Comparison of ENCODE assay signal across 8 cellular contexts in genomic region chr9:123267481-123268239, GRCh38. TPM values are rescaled to one million over a fixed set of nuclear protein-coding genes. Genes with fewer than 3 reads are reported as not detected.
A peak's percentile ranks its signal among the peaks of the same experiment; 100 is the strongest.
DNase-seq lines count a peak whose midpoint lies in the region; ATAC-seq and TF ChIP-seq lines count a peak whose summit lies in the region.

No MANE protein-coding gene starts in this region.

- H3K9me3 ChIP-seq in cardiac muscle cell (ENCODE audit: low read depth) (no peaks in the 10 kb centered on the region), OCI-LY1 (ENCODE audit: low read length) (no peaks in the 10 kb centered on the region), body of pancreas (no peaks in the 10 kb centered on the region), right lobe of liver (no peaks in the 10 kb centered on the region), testis (no peaks in the 10 kb centered on the region)

- peak in 1 of 2 donors; percentile 30 for DNase-seq in cardiac muscle cell (ENCODE audit: low read depth in 1 of 2, low spot score in 1 of 2)
- no peak for DNase-seq in Right ventricle myocardium superior
- DNase-seq in body of pancreas: peak; percentile 15 to 27 (median 26)
- peak; percentile 23 to 69 (median 54) for DNase-seq in right lobe of liver
- no peak for DNase-seq in testis
- DNase-seq in SK-N-DZ (ENCODE audit: low spot score): no peak

- WGBS in body of pancreas, 2 donors: 1 to 3% methylated on average over 42 to 43 of the region's 43 CpGs
- WGBS in right lobe of liver (ENCODE audit: insufficient coverage, low coverage, low lambda C conversion rate, missing lambda C conversion rate): 6% methylated on average over 25 of the region's 43 CpGs
- WGBS in testis, 2 donors: 3 to 7% methylated on average over 29 to 42 of the region's 43 CpGs

- no peaks in the 10 kb centered on the region for H3K36me3 ChIP-seq in cardiac muscle cell
- peaks cover 1% of the 10 kb centered on the region; the same call in 1 of the 2 replicates for H3K36me3 ChIP-seq in OCI-LY1 (ENCODE audit: insufficient read depth, low read length)
- no peaks in the 10 kb centered on the region for H3K36me3 ChIP-seq in body of pancreas (replicated peaks in 1 of 2; ENCODE audit: insufficient read depth in 1 of 2, low read depth in 2 of 2)
- no peaks in the 10 kb centered on the region for H3K36me3 ChIP-seq in right lobe of liver
- no peaks in the 10 kb centered on the region for H3K36me3 ChIP-seq in testis (ENCODE audit: low read depth, missing control alignments)

- H3F3A ChIP-seq in OCI-LY1 (ENCODE audit: insufficient read depth, low read length): no peaks in the 10 kb centered on the region

- H2AFZ ChIP-seq in OCI-LY1 (ENCODE audit: low read length): no peak overlapping the region

- TF ChIP-seq CTCF in cardiac muscle cell (IDR thresholded peaks at IDR 0.05; ENCODE audit: low read depth, low read length) (no peak), OCI-LY1 (IDR thresholded peaks at IDR 0.05; ENCODE audit: low read length) (no peak), body of pancreas (IDR thresholded peaks at IDR 0.05) (no peak), right lobe of liver (IDR thresholded peaks at IDR 0.05) (no peak), testis (IDR thresholded peaks at IDR 0.05) (no peak)

- H3K4me3 ChIP-seq in cardiac muscle cell (peak overlapping the region; percentile 100), OCI-LY1 (ENCODE audit: low read depth, low read length, poor library complexity, severe bottlenecking) (peak overlapping the region; percentile 91), body of pancreas (peak overlapping the region; percentile 65 to 93), right lobe of liver (peak overlapping the region; percentile 49 to 69 (median 50)), testis (peak overlapping the region; percentile 71 to 81)

- H3K9ac ChIP-seq in OCI-LY1 (ENCODE audit: low read length): peak overlapping the region; percentile 92

- H3K27ac ChIP-seq in cardiac muscle cell (peak overlapping the region; percentile 53), OCI-LY1 (ENCODE audit: low read depth, low read length, poor library complexity, severe bottlenecking) (peak overlapping the region; percentile 68), body of pancreas (peak overlapping the region in 3 of 4 donors; percentile 78 to 86 (median 80)), right lobe of liver (no peak overlapping the region), testis (no peak overlapping the region)

- ATAC-seq in Right ventricle myocardium superior (ENCODE audit: poor library complexity) (no peak), body of pancreas (no peak), right lobe of liver (no peak), GM21576 (IDR thresholded peaks at IDR 0.05; ENCODE audit: unreplicated experiment) (no peak)

- intact Hi-C loops in Right ventricle myocardium superior (cut with DNase I) (no loop called here), body of pancreas (cut with DNase I) (no loop called here), right lobe of liver (cut with DNase I) (no loop called here), testis (cut with DNase I; ENCODE audit: low total_unique reads) (no loop called here)

- H3K9me2 ChIP-seq in OCI-LY1 (ENCODE audit: low read depth, low read length): no peaks in the 10 kb centered on the region

- peak overlapping the region; percentile 89 for H3K4me2 ChIP-seq in OCI-LY1 (ENCODE audit: low read length)

- H3K79me2 ChIP-seq in OCI-LY1 (ENCODE audit: insufficient read depth, low read length): peaks cover 54% of the 10 kb centered on the region

- H3K27me3 ChIP-seq in cardiac muscle cell: no peaks in the 10 kb centered on the region
- no peaks in the 10 kb centered on the region for H3K27me3 ChIP-seq in OCI-LY1 (ENCODE audit: insufficient read depth, low read length)
- H3K27me3 ChIP-seq in body of pancreas: no peaks in the 10 kb centered on the region
- H3K27me3 ChIP-seq in right lobe of liver: no peaks in the 10 kb centered on the region
- no peaks in the 10 kb centered on the region for H3K27me3 ChIP-seq in testis

- TF ChIP-seq POLR2A in body of pancreas (IDR thresholded peaks at IDR 0.05): no peak
- TF ChIP-seq POLR2A in right lobe of liver (IDR thresholded peaks at IDR 0.05): no peak
- TF ChIP-seq POLR2A in testis (IDR thresholded peaks at IDR 0.05): no peak

- no peaks in the 10 kb centered on the region for H4K20me1 ChIP-seq in OCI-LY1 (ENCODE audit: insufficient read depth, low read length)

- H3K4me1 ChIP-seq in cardiac muscle cell (ENCODE audit: low read depth) (no peaks in the 10 kb centered on the region), OCI-LY1 (ENCODE audit: insufficient read depth, low read length, severe bottlenecking) (peaks cover 60% of the 10 kb centered on the region), body of pancreas (peaks cover 26% of the 10 kb centered on the region), right lobe of liver (peaks cover 0 to 4% (median 0%) of the 10 kb centered on the region in 4 donors), testis (peaks cover 5% of the 10 kb centered on the region)

RNA-seq across cellular contexts. Expression of gene STRBP, which starts 0.7 kb away (rescaled TPM):
- total RNA-seq in cardiac muscle cell (22.5 and 34.1 TPM in 2 replicates), Right ventricle myocardium superior (20.3 TPM), body of pancreas (10 to 100 TPM; 11.5 to 13.5 TPM), right lobe of liver (10 to 100 TPM in 1 of 6 experiments, 1 to 10 TPM in 5; 5.3 to 10.2 (median 8.3) TPM), testis (10 to 100 TPM; 47.8 to 66.5 TPM)
- polyA plus RNA-seq in cardiac muscle cell (42.9 and 59.8 TPM in 2 replicates), testis (ENCODE audit: insufficient read depth, low read depth, low replicate concordance) (102 TPM)
- 36.8 and 43.3 TPM in 2 replicates for polyA plus RNA-seq in SK-N-DZ (2014; cell fraction: cytosol; rRNA removed)
- polyA plus RNA-seq in SK-N-DZ (2014; cell fraction: nucleus; rRNA removed): 22.3 and 30.0 TPM in 2 replicates

Comparison
In these comparisons a context has a peak if more than half of its experiments do, and no peak if none do; other contexts are left out.
1. DNase-seq: peak in body of pancreas (4 of 4) and right lobe of liver (3 of 3); none in Right ventricle myocardium superior (single experiment), testis (single experiment) and SK-N-DZ (single experiment).
2. H3K27ac ChIP-seq: peak in cardiac muscle cell (single experiment), OCI-LY1 (single experiment) and body of pancreas (3 of 4); none in right lobe of liver (0 of 3) and testis (0 of 2).
3. H3K4me3 ChIP-seq: peak in every context shown above with its lines; median percentile 100 in cardiac muscle cell; 91 in OCI-LY1; 79 in body of pancreas; 76 in testis; 50 in right lobe of liver.